In genomic region chr5:160087244-160087643, GRCh38 we compare ENCODE assay signal across 27 cellular contexts.
"Had no signal": no experiment of that assay in that cellular context is flagged by ENCODE, and none has a peak within 500 bp of the region (broad histone marks: within the 10 kb centered on the region; RNA-seq: fewer than 3 reads in every experiment).

No MANE protein-coding gene starts in this region.

- H3K27me3 ChIP-seq: breast epithelium, Peyer's patch had no signal

- H3K4me3 ChIP-seq: breast epithelium, K562, Peyer's patch had no signal

- H3K27ac Mint-ChIP-seq: activated B cell treated with CpG ODN at 0.5 μM for 24 hours; activated CD4-positive, alpha-beta T cell treated with anti-CD3 and anti-CD28 coated beads, Interleukin-2, amount 10 ng/mL, durations not matched to agents 24 days and 14 days; activated naive CD4-positive, alpha-beta T cell treated with anti-CD3 and anti-CD28 coated beads for 36 hours; activated naive CD8-positive, alpha-beta T cell; T-cell had no signal

- ATAC-seq: activated T-cell treated with anti-CD3 and anti-CD28 coated beads, Interleukin-2, amount 50 U/mL, for 4 hours; K562; T-cell had no signal

- H3K36me3 ChIP-seq: breast epithelium had no signal

- H3K4me1 ChIP-seq: breast epithelium, Peyer's patch had no signal

- H3K27me3 Mint-ChIP-seq: activated B cell treated with CpG ODN at 0.5 μM for 24 hours; activated CD4-positive, alpha-beta T cell treated with anti-CD3 and anti-CD28 coated beads, Interleukin-2, amount 10 ng/mL, durations not matched to agents 24 days and 14 days; activated naive CD8-positive, alpha-beta T cell; T-cell had no signal

- DNase-seq: activated B cell treated with CpG ODN at 0.5 μM for 24 hours; activated CD4-positive, alpha-beta T cell treated with anti-CD3 and anti-CD28 coated beads for 1 hour; activated CD4-positive, alpha-beta T cell treated with anti-CD3 and anti-CD28 coated beads, Interleukin-2, amount 10 ng/mL, durations not matched to agents 24 days and 14 days; activated CD4-positive, alpha-beta T cell treated with anti-CD3 and anti-CD28 coated beads, Interleukin-2, amount 50 U/mL, for 48 hours; activated CD8-positive, alpha-beta memory T cell treated with anti-CD3 and anti-CD28 coated beads for 24 hours; activated effector memory CD4-positive, alpha-beta T cell treated with anti-CD3 and anti-CD28 coated beads, Interleukin-2, amount 50 U/mL, for 16 hours; activated naive CD4-positive, alpha-beta T cell treated with anti-CD3 and anti-CD28 coated beads for 36 hours; activated T-cell treated with anti-CD3 and anti-CD28 coated beads, Interleukin-2, amount 50 U/mL, for 4 hours; caudate nucleus; Karpas-422; NCI-H1048; NCI-H146; NCI-H187 treated with DMSO at 0.1 percent for 48 hours; NCI-H2081 treated with DMSO at 0.1 percent for 48 hours; NCI-H446 treated with DMSO at 0.1 percent for 48 hours; NCI-H524 treated with DMSO at 0.1 percent for 48 hours; NCI-H82; OCI-M1; Peyer's patch; SHP77; T-cell; T-helper 2 cell; T1000 had no signal

- H3K9me3 Mint-ChIP-seq: activated B cell treated with CpG ODN at 0.5 μM for 24 hours; activated CD4-positive, alpha-beta T cell treated with anti-CD3 and anti-CD28 coated beads, Interleukin-2, amount 10 ng/mL, durations not matched to agents 24 days and 14 days; activated naive CD4-positive, alpha-beta T cell treated with anti-CD3 and anti-CD28 coated beads for 36 hours; activated T-cell treated with anti-CD3 and anti-CD28 coated beads, Interleukin-2, amount 50 U/mL, for 4 hours; T-cell had no signal

- H3K27ac ChIP-seq: breast epithelium, Peyer's patch had no signal

- H3K9me3 ChIP-seq: breast epithelium, Peyer's patch had no signal

- H3K4me3 Mint-ChIP-seq: activated B cell treated with CpG ODN at 0.5 μM for 24 hours; activated CD4-positive, alpha-beta T cell treated with anti-CD3 and anti-CD28 coated beads, Interleukin-2, amount 10 ng/mL, durations not matched to agents 24 days and 14 days; activated naive CD4-positive, alpha-beta T cell treated with anti-CD3 and anti-CD28 coated beads for 36 hours; activated naive CD8-positive, alpha-beta T cell; activated T-cell treated with anti-CD3 and anti-CD28 coated beads, Interleukin-2, amount 50 U/mL, for 4 hours; T-cell had no signal

- FAIRE-seq: K562, TTC549 had no signal
